ENCODE assay signal across 18 cellular contexts in genomic region chr12:70536650-70537049, GRCh38.
DNase-seq lines count a peak whose midpoint lies in the region; ATAC-seq and TF ChIP-seq lines count a peak whose summit lies in the region.
"Had no signal": no experiment of that assay in that cellular context is flagged by ENCODE, and none has a peak within 500 bp of the region (broad histone marks: within the 10 kb centered on the region; RNA-seq: fewer than 3 reads in every experiment).

No MANE protein-coding gene starts in this region.

- intact Hi-C loops in esophagus muscularis mucosa (cut with DNase I) (no loop called here), transverse colon (cut with DNase I; ENCODE audit: low total_unique reads) (no loop called here)

- TF ChIP-seq POLR2A in esophagus muscularis mucosa (IDR thresholded peaks at IDR 0.05; ENCODE audit: low read depth) (no peak), transverse colon (IDR thresholded peaks at IDR 0.05) (no peak)

- no peak overlapping the region for H2AFZ ChIP-seq in parathyroid adenoma
- H2AFZ ChIP-seq: PC-9 had no signal

- H3K9me3 ChIP-seq in esophagus muscularis mucosa (no peaks in the 10 kb centered on the region), parathyroid adenoma (ENCODE audit: control insufficient read depth, low read length) (no peaks in the 10 kb centered on the region), transverse colon (no peaks in the 10 kb centered on the region)
- H3K9me3 ChIP-seq: BE2C had no signal

- in situ Hi-C loops in transverse colon (cut with MboI; ENCODE audit: low pct_ligation_motif_present in 1 of 4, low pct_unique_long_range_greater_than_20kb in 1 of 4, low sequenced_read_pairs in 3 of 4), result no loop called here

- no peak overlapping the region for H3K4me2 ChIP-seq in parathyroid adenoma (ENCODE audit: low read length)
- H3K4me2 ChIP-seq: PC-9 had no signal

- peak overlapping the region; percentile 98 for H3K27ac ChIP-seq in cingulate gyrus (ENCODE audit: low read depth, low read length)
- H3K27ac ChIP-seq in esophagus muscularis mucosa (replicated peaks in 1 of 4), result peak overlapping the region; percentile 43 to 76 (median 59)
- peak overlapping the region; percentile 56 for H3K27ac ChIP-seq in parathyroid adenoma
- peak overlapping the region; percentile 29 to 56 (median 46) for H3K27ac ChIP-seq in transverse colon
- H3K27ac ChIP-seq: PC-9 had no signal

- no peaks in the 10 kb centered on the region for H3K79me2 ChIP-seq in parathyroid adenoma

- H3K36me3 ChIP-seq in esophagus muscularis mucosa (peaks cover 0 to 73% (median 5%) of the 10 kb centered on the region in 4 donors), parathyroid adenoma (ENCODE audit: control insufficient read depth, insufficient read depth, low read length) (no peaks in the 10 kb centered on the region), transverse colon (peaks cover 0 to 4% (median 1%) of the 10 kb centered on the region in 4 donors)

- DNase-seq in esophagus muscularis mucosa (ENCODE audit: extremely low spot score) (no peak), transverse colon (no peak), HPDE6-E6E7 (ENCODE audit: extremely low spot score) (no peak)
- no peak for DNase-seq in activated effector memory CD4-positive, alpha-beta T cell treated with Interleukin-2 at 50 U/mL for 16 hours
- DNase-seq: BE2C; CD8-positive, alpha-beta T cell; DND-41; GOT3; Karpas-422; MM.1S; NCI-H1694 treated with DMSO at 0.1 percent for 48 hours; NCI-H2171; NCI-H446 treated with DMSO at 0.1 percent for 48 hours; NCI-H748 treated with DMSO at 0.1 percent for 48 hours; PC-9 had no signal

- H3K4me3 ChIP-seq in esophagus muscularis mucosa (no peak overlapping the region), parathyroid adenoma (ENCODE audit: low read depth, low read length) (no peak overlapping the region), transverse colon (no peak overlapping the region)
- H3K4me3 ChIP-seq: PC-9 had no signal

- TF ChIP-seq EP300 in esophagus muscularis mucosa (IDR thresholded peaks at IDR 0.05), result no peak
- TF ChIP-seq EP300 in transverse colon (IDR thresholded peaks at IDR 0.05; ENCODE audit: low read depth), result no peak

- no peak for ATAC-seq in HG03139 (IDR thresholded peaks at IDR 0.05; ENCODE audit: unreplicated experiment)
- ATAC-seq: CD8-positive, alpha-beta T cell had no signal

- no peak overlapping the region for H3K9ac ChIP-seq in parathyroid adenoma

- no peaks in the 10 kb centered on the region for H3K27me3 ChIP-seq in esophagus muscularis mucosa
- no peaks in the 10 kb centered on the region for H3K27me3 ChIP-seq in parathyroid adenoma (ENCODE audit: control insufficient read depth, insufficient read depth, low read length)
- no peaks in the 10 kb centered on the region for H3K27me3 ChIP-seq in transverse colon
- H3K27me3 ChIP-seq: BE2C had no signal

- WGBS in esophagus muscularis mucosa, result 92% methylated on average over 10 of the region's 10 CpGs
- 86 to 96% methylated on average over 5 to 10 of the region's 10 CpGs for WGBS in transverse colon (ENCODE audit: low coverage in 1 of 2), 2 donors

- H3K4me1 ChIP-seq in esophagus muscularis mucosa (peaks cover 0 to 9% (median 7%) of the 10 kb centered on the region in 4 donors), parathyroid adenoma (no peaks in the 10 kb centered on the region), transverse colon (peaks cover 0 to 19% (median 5%) of the 10 kb centered on the region in 4 donors)
- H3K4me1 ChIP-seq: BE2C had no signal

- TF ChIP-seq CTCF in esophagus muscularis mucosa (IDR thresholded peaks at IDR 0.05) (no peak), parathyroid adenoma (IDR thresholded peaks at IDR 0.05) (no peak), transverse colon (IDR thresholded peaks at IDR 0.05) (no peak)

Comparison
In these comparisons a context has a peak if more than half of its experiments do, and no peak if none do; other contexts are left out.
1. H3K27ac ChIP-seq: peak in every context shown above with its lines; median percentile 98 in cingulate gyrus; 59 in esophagus muscularis mucosa; 56 in parathyroid adenoma; 46 in transverse colon.